In the genomic region with DNA sequence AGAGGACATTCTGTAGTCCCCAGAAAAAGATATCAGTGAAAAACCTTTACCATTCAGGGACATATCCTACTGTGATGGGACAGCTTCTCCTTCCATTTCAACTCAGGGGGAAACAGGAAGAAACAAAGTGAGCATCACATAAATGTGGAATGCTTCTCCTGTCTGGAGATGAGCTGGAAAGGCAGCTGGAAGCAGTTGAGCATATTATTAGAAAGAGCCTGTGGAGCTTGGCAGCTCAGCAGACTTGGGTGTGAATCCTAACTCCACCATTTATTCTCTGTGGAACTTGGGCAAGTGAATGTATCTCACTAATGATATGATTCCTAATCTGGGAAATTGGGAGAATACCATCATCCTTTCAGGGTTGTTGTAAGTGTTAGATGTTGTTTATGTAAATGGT, we compare ENCODE assay signal across 9 cellular contexts.
"Had no signal": no experiment of that assay in that cellular context is flagged by ENCODE, and none has a peak within 500 bp of the region (broad histone marks: within the 10 kb centered on the region; RNA-seq: fewer than 3 reads in every experiment).

No MANE protein-coding gene starts in this region.

- H3K9me3 Mint-ChIP-seq: GM23338 had no signal

- ATAC-seq: GM23338, K562 had no signal

- DNase-seq: H9, HCEC 1CT, IMR-90, KG1 had no signal

- H3K4me3 Mint-ChIP-seq: GM23338, H9 had no signal

- H3K27ac Mint-ChIP-seq: GM23338, H9 had no signal

- FAIRE-seq: H1, H54, HTR-8/SVneo, K562 had no signal

- H3K4me2 ChIP-seq: GM23338 had no signal

- H3K4me3 ChIP-seq: GM23338, K562 had no signal

- H2AFZ ChIP-seq: GM23338 had no signal
